ENCODE assay signal across 15 cellular contexts in the genomic region with DNA sequence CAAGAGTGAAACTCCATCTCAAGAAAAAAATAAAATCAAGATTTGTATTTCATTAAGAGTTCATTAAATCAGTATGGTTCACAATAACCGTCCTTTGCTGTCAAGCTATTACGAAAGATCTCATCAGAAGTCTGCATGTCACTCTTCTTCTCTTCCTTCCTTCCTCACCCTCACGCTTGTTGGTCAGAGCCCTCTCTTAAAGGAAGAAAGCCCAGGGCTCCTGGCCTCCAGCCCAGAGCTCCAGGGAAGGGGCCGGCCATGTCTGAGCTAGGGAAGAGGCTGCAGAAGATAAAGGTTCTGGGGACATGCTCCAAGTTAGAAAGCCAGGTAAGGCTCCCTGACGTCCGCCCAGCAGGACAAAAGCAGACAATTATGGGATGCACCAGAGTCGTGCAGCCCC. TPM values are rescaled to one million over a fixed set of nuclear protein-coding genes. Genes with fewer than 3 reads are reported as not detected.
"Had no signal": no experiment of that assay in that cellular context is flagged by ENCODE, and none has a peak within 500 bp of the region (broad histone marks: within the 10 kb centered on the region; RNA-seq: fewer than 3 reads in every experiment).

No MANE protein-coding gene starts in this region.

- H3K27me3 ChIP-seq: body of pancreas, ovary had no signal

- DNase-seq: activated CD4-positive, alpha-beta T cell treated with anti-CD3 and anti-CD28 coated beads, Interleukin-2, amount 50 U/mL, for 48 hours; activated CD4-positive, CD25-positive, alpha-beta regulatory T cell treated with anti-CD3 and anti-CD28 coated beads, Interleukin-2, amount 50 U/mL, for 72 hours; activated CD8-positive, alpha-beta memory T cell treated with anti-CD3 and anti-CD28 coated beads, Interleukin-2, amount 10 ng/mL, durations not matched to agents 7 days and 5 days; activated effector memory CD4-positive, alpha-beta T cell treated with Interleukin-2 at 50 U/mL for 16 hours; activated T-cell treated with anti-CD3 and anti-CD28 coated beads, Interleukin-2, amount 50 U/mL, for 24 hours; amniotic stem cell; body of pancreas; effector memory CD8-positive, alpha-beta T cell; mesenchymal stem cell; ovary; stimulated activated CD4-positive, alpha-beta T cell treated with anti-CD3 and anti-CD28 coated beads, Interleukin-4, amount 100 ng/mL, for 4 hours; stimulated activated naive CD8-positive, alpha-beta T cell treated with anti-CD3 and anti-CD28 coated beads, Interleukin-15, amount 100 ng/mL, for 72 hours had no signal

- H3K27ac ChIP-seq: body of pancreas, left lung, ovary, thoracic aorta had no signal

- H3K36me3 ChIP-seq: left lung, ovary, thoracic aorta had no signal

- H3K9me3 ChIP-seq: body of pancreas, left lung, ovary, thoracic aorta had no signal

- H3K4me1 ChIP-seq: body of pancreas had no signal

- H3K4me3 ChIP-seq: body of pancreas, left lung, ovary, thoracic aorta had no signal

RNA-seq across cellular contexts. Expression of gene DLK1, which starts 43.1 kb away (rescaled TPM):
- total RNA-seq: activated CD8-positive, alpha-beta memory T cell treated with anti-CD3 and anti-CD28 coated beads, Interleukin-2, amount 10 ng/mL, durations not matched to agents 7 days and 5 days; activated naive CD4-positive, alpha-beta T cell treated with anti-CD3 and anti-CD28 coated beads, Interleukin-2, amount 50 U/mL, for 72 hours; thoracic aorta had no signal
